ENCODE assay signal across 1 cellular context in genomic region chrX:154515803-154516654, GRCh38.
TF ChIP-seq lines count a peak whose summit lies in the region.

FAM3A (minus strand) TSS chrX:154516232; CDS start chrX:154515772, 460 bp downstream.

TF ChIP-seq in HEK293, 187 proteins besides CTCF, POLR2A, EP300 and RAD21 (continued from another document and continues in another):
- TF ChIP-seq PRDM2 (tag by site-specific recombination; IDR thresholded peaks at IDR 0.05; ENCODE audit: borderline replicate concordance) = no peak
- TF ChIP-seq ZNF274 (IDR thresholded peaks at IDR 0.05; ENCODE audit: low read length) = no peak
- TF ChIP-seq ZNF274 (tag by site-specific recombination; IDR thresholded peaks at IDR 0.05; ENCODE audit: borderline replicate concordance) = no peak
- no peak for TF ChIP-seq ZNF521 (tag by site-specific recombination; IDR thresholded peaks at IDR 0.05)
- TF ChIP-seq ZBTB20 (tag by site-specific recombination; IDR thresholded peaks at IDR 0.05) = no peak
- TF ChIP-seq ZNF514 (tag by site-specific recombination; IDR thresholded peaks at IDR 0.05) = no peak
- no peak for TF ChIP-seq ZSCAN18 (tag by site-specific recombination; IDR thresholded peaks at IDR 0.05)
- TF ChIP-seq ZBTB10 (tag by site-specific recombination; IDR thresholded peaks at IDR 0.05) = no peak
- no peak for TF ChIP-seq ZNF707 (tag by site-specific recombination; IDR thresholded peaks at IDR 0.05)
- peak; percentile 58 for TF ChIP-seq ZBTB17 (tag by site-specific recombination; IDR thresholded peaks at IDR 0.05)
- no peak for TF ChIP-seq AEBP2 (tag by site-specific recombination; IDR thresholded peaks at IDR 0.05; ENCODE audit: borderline replicate concordance)
- TF ChIP-seq ZNF184 (tag by site-specific recombination; IDR thresholded peaks at IDR 0.05) = no peak
- no peak for TF ChIP-seq SCRT2 (tag by site-specific recombination; IDR thresholded peaks at IDR 0.05)
- TF ChIP-seq GLIS1 (tag by site-specific recombination; IDR thresholded peaks at IDR 0.05) = no peak
- peak; percentile 24; the same call in 1 of the 2 replicates for TF ChIP-seq HIC1 (tag by site-specific recombination; IDR thresholded peaks at IDR 0.05)
- TF ChIP-seq ZNF362 (tag by site-specific recombination; IDR thresholded peaks at IDR 0.05) = no peak
- peak; percentile 93 for TF ChIP-seq ZBTB8A (tag by site-specific recombination; IDR thresholded peaks at IDR 0.05)
- no peak for TF ChIP-seq ZFP69B (tag by site-specific recombination; IDR thresholded peaks at IDR 0.05)
- TF ChIP-seq ZNF280C (tag by site-specific recombination; IDR thresholded peaks at IDR 0.05) = no peak
- TF ChIP-seq SP2 (tag by site-specific recombination; IDR thresholded peaks at IDR 0.05) = peak; percentile 92
- no peak for TF ChIP-seq ZNF292 (tag by site-specific recombination; IDR thresholded peaks at IDR 0.05; ENCODE audit: borderline replicate concordance, low read depth)
- no peak for TF ChIP-seq ZNF2 (tag by site-specific recombination; IDR thresholded peaks at IDR 0.05)
- no peak for TF ChIP-seq ZNF510 (tag by site-specific recombination; IDR thresholded peaks at IDR 0.05; ENCODE audit: insufficient replicate concordance)
- no peak for TF ChIP-seq ZNF169 (tag by site-specific recombination; IDR thresholded peaks at IDR 0.05)
- TF ChIP-seq ZNF404 (tag by site-specific recombination; IDR thresholded peaks at IDR 0.05) = no peak
- TF ChIP-seq SP3 (tag by site-specific recombination; IDR thresholded peaks at IDR 0.05) = peak; percentile 87
- TF ChIP-seq ZSCAN30 (tag by site-specific recombination; IDR thresholded peaks at IDR 0.05) = peak; percentile 74
- no peak for TF ChIP-seq ZBTB1 (tag by site-specific recombination; IDR thresholded peaks at IDR 0.05)
- no peak for TF ChIP-seq ZNF214 (tag by site-specific recombination; IDR thresholded peaks at IDR 0.05; ENCODE audit: borderline replicate concordance)
- peak; percentile 67; the same call in 1 of the 2 replicates for TF ChIP-seq KLF10 (tag by site-specific recombination; IDR thresholded peaks at IDR 0.05)
- no peak for TF ChIP-seq ZNF544 (tag by site-specific recombination; IDR thresholded peaks at IDR 0.05)
- no peak for TF ChIP-seq ZBTB7A (tag by site-specific recombination; IDR thresholded peaks at IDR 0.05; ENCODE audit: low read depth)
- TF ChIP-seq ZXDB (tag by site-specific recombination; IDR thresholded peaks at IDR 0.05) = peak; percentile 97
- no peak for TF ChIP-seq ZNF239 (tag by site-specific recombination; IDR thresholded peaks at IDR 0.05)
- no peak for TF ChIP-seq ZNF585B (tag by site-specific recombination; IDR thresholded peaks at IDR 0.05)
- no peak for TF ChIP-seq ZNF155 (tag by site-specific recombination; IDR thresholded peaks at IDR 0.05)
- no peak for TF ChIP-seq ZNF350 (tag by site-specific recombination; IDR thresholded peaks at IDR 0.05)
- no peak for TF ChIP-seq ZNF23 (tag by site-specific recombination; IDR thresholded peaks at IDR 0.05; ENCODE audit: borderline replicate concordance)
- TF ChIP-seq TSHZ1 (tag by site-specific recombination; IDR thresholded peaks at IDR 0.05; ENCODE audit: borderline replicate concordance) = peak; percentile 19; the same call in 1 of the 2 replicates
- peak; percentile 86 for TF ChIP-seq YY1 (tag by site-specific recombination; IDR thresholded peaks at IDR 0.05)
- TF ChIP-seq ZNF202 (tag by site-specific recombination; IDR thresholded peaks at IDR 0.05; ENCODE audit: borderline replicate concordance) = no peak
- TF ChIP-seq ZNF768 (tag by site-specific recombination; IDR thresholded peaks at IDR 0.05) = no peak
